ENCODE assay signal across 1 cellular context in genomic region chr1:201826830-201827229, GRCh38.
TF ChIP-seq lines count a peak whose summit lies in the region.

No MANE protein-coding gene starts in this region.

TF ChIP-seq in K562, 482 proteins besides CTCF, POLR2A, EP300 and RAD21 (continued from another document and continues in another):
- TF ChIP-seq TOE1 (IDR thresholded peaks at IDR 0.05; ENCODE audit: borderline replicate concordance) (peak; percentile 24; the same call in 1 of the 2 replicates), TOE1 (CRISPR knock-in tag; IDR thresholded peaks at IDR 0.05; ENCODE audit: borderline replicate concordance, low read depth) (no peak), CBFB (CRISPR knock-in tag; IDR thresholded peaks at IDR 0.05) (no peak), HOXB6 (CRISPR knock-in tag; IDR thresholded peaks at IDR 0.05; ENCODE audit: borderline replicate concordance) (no peak), ZNF274 (IDR thresholded peaks at IDR 0.05; ENCODE audit: borderline replicate concordance, low read depth, low read length) (no peak), HOMEZ (CRISPR knock-in tag; IDR thresholded peaks at IDR 0.05) (no peak), PBX2 (CRISPR knock-in tag; IDR thresholded peaks at IDR 0.05; ENCODE audit: low read depth) (no peak), PBX2 (tag; conservative IDR thresholded peaks at IDR 0.05; ENCODE audit: low read depth) (peak; percentile 79), PCBP1 (IDR thresholded peaks at IDR 0.05; ENCODE audit: low read depth, low read length, poor library complexity, severe bottlenecking) (no peak), NR3C1 (CRISPR knock-in tag; IDR thresholded peaks at IDR 0.05) (no peak), ZNF436 (CRISPR knock-in tag; IDR thresholded peaks at IDR 0.05) (no peak), MEF2A (IDR thresholded peaks at IDR 0.05; ENCODE audit: control insufficient read depth, low read depth, low read length) (no peak), POLR2AphosphoS5 (IDR thresholded peaks at IDR 0.05; ENCODE audit: control insufficient read depth, insufficient read depth, low read depth, low read length) (no peak), STAG1 (CRISPR knock-in tag; IDR thresholded peaks at IDR 0.05; ENCODE audit: borderline replicate concordance) (no peak), KDM4B (IDR thresholded peaks at IDR 0.05; ENCODE audit: borderline replicate concordance in 2 of 2, low read depth in 1 of 2) (no peak), SRSF3 (IDR thresholded peaks at IDR 0.05; ENCODE audit: insufficient read depth, low read length) (no peak), ATF6 (CRISPR knock-in tag; IDR thresholded peaks at IDR 0.05) (no peak), FOXP4 (CRISPR knock-in tag; IDR thresholded peaks at IDR 0.05; ENCODE audit: borderline replicate concordance) (no peak), ATF4 (CRISPR knock-in tag; IDR thresholded peaks at IDR 0.05) (no peak), HDAC2 (IDR thresholded peaks at IDR 0.05) (no peak), ZMIZ1 (IDR thresholded peaks at IDR 0.05; ENCODE audit: low read depth in 2 of 2, low read length in 2 of 2) (peak in 1 of 2 experiments; percentile 24; a peak in 1 of 4 replicates), MED1 (CRISPR knock-in tag; IDR thresholded peaks at IDR 0.05; ENCODE audit: borderline replicate concordance) (no peak), USF2 (CRISPR knock-in tag; IDR thresholded peaks at IDR 0.05) (no peak), KAT8 (IDR thresholded peaks at IDR 0.05; ENCODE audit: low read depth) (no peak), ZNF431 (CRISPR knock-in tag; IDR thresholded peaks at IDR 0.05) (no peak), CHD4 (IDR thresholded peaks at IDR 0.05; ENCODE audit: insufficient read depth, insufficient replicate concordance, low read depth, low read length, poor library complexity, severe bottlenecking) (peak; percentile 47), GATAD2B (IDR thresholded peaks at IDR 0.05; ENCODE audit: borderline replicate concordance) (no peak), NFATC3 (IDR thresholded peaks at IDR 0.05) (no peak)
- TF ChIP-seq, protein P1, sequence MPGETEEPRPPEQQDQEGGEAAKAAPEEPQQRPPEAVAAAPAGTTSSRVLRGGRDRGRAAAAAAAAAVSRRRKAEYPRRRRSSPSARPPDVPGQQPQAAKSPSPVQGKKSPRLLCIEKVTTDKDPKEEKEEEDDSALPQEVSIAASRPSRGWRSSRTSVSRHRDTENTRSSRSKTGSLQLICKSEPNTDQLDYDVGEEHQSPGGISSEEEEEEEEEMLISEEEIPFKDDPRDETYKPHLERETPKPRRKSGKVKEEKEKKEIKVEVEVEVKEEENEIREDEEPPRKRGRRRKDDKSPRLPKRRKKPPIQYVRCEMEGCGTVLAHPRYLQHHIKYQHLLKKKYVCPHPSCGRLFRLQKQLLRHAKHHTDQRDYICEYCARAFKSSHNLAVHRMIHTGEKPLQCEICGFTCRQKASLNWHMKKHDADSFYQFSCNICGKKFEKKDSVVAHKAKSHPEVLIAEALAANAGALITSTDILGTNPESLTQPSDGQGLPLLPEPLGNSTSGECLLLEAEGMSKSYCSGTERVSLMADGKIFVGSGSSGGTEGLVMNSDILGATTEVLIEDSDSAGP (CRISPR knock-in tag; IDR thresholded peaks at IDR 0.05): no peak
- TF ChIP-seq, protein P2, sequence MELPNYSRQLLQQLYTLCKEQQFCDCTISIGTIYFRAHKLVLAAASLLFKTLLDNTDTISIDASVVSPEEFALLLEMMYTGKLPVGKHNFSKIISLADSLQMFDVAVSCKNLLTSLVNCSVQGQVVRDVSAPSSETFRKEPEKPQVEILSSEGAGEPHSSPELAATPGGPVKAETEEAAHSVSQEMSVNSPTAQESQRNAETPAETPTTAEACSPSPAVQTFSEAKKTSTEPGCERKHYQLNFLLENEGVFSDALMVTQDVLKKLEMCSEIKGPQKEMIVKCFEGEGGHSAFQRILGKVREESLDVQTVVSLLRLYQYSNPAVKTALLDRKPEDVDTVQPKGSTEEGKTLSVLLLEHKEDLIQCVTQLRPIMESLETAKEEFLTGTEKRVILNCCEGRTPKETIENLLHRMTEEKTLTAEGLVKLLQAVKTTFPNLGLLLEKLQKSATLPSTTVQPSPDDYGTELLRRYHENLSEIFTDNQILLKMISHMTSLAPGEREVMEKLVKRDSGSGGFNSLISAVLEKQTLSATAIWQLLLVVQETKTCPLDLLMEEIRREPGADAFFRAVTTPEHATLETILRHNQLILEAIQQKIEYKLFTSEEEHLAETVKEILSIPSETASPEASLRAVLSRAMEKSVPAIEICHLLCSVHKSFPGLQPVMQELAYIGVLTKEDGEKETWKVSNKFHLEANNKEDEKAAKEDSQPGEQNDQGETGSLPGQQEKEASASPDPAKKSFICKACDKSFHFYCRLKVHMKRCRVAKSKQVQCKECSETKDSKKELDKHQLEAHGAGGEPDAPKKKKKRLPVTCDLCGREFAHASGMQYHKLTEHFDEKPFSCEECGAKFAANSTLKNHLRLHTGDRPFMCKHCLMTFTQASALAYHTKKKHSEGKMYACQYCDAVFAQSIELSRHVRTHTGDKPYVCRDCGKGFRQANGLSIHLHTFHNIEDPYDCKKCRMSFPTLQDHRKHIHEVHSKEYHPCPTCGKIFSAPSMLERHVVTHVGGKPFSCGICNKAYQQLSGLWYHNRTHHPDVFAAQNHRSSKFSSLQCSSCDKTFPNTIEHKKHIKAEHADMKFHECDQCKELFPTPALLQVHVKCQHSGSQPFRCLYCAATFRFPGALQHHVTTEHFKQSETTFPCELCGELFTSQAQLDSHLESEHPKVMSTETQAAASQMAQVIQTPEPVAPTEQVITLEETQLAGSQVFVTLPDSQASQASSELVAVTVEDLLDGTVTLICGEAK (IDR thresholded peaks at IDR 0.05): peak; percentile 99
- TF ChIP-seq, protein P2 (CRISPR knock-in tag; IDR thresholded peaks at IDR 0.05): peak; percentile 99
